20 cellular contexts compared by ENCODE assay signal in genomic region chr3:178420033-178420432, GRCh38.
DNase-seq lines count a peak whose midpoint lies in the region; ATAC-seq, FAIRE-seq and TF ChIP-seq lines count a peak whose summit lies in the region.
"Had no signal": no experiment of that assay in that cellular context is flagged by ENCODE, and none has a peak within 500 bp of the region (broad histone marks: within the 10 kb centered on the region; RNA-seq: fewer than 3 reads in every experiment).

No MANE protein-coding gene starts in this region.

- POLR2A ChIA-PET in GM12878 (lab: Charles Lee) = no interaction called here

- H3K27me3 ChIP-seq in GM12878 (replicated peaks in 1 of 2; ENCODE audit: control insufficient read depth in 2 of 2, insufficient read depth in 2 of 2, low read length in 1 of 2) = no peaks in the 10 kb centered on the region

- H3K4me2 ChIP-seq in GM12878 (ENCODE audit: control insufficient read depth, insufficient read depth) = no peak overlapping the region

- intact Hi-C loops in GM12878 (cut with micrococcal nuclease; ENCODE audit: unreplicated experiment) = no loop called here

- no peaks in the 10 kb centered on the region for H4K20me1 ChIP-seq in GM12878 (ENCODE audit: control insufficient read depth, insufficient read depth)

- no peak overlapping the region for H2AFZ ChIP-seq in GM12878 (ENCODE audit: control insufficient read depth, low read depth, low read length)

- TF ChIP-seq EP300 in GM12878 (IDR thresholded peaks at IDR 0.05; ENCODE audit: borderline replicate concordance in 1 of 2, control insufficient read depth in 1 of 2, low read depth in 2 of 2, low read length in 2 of 2) = no peak

- H3K27me3 Mint-ChIP-seq in natural killer cell treated with Interleukin-12 subunit alpha and Interleukin-12 subunit beta and Interleukin-15 and Interleukin-18, amount 100 ng/mL, for 72 hours = peaks cover 5 to 22% of the 10 kb centered on the region in 2 donors
- H3K27me3 Mint-ChIP-seq: activated CD4-positive, alpha-beta memory T cell treated with anti-CD3 and anti-CD28 coated beads for 36 hours; stimulated activated naive CD8-positive, alpha-beta T cell treated with anti-CD3 and anti-CD28 coated beads, Interleukin-15, amount 100 ng/mL, for 72 hours had no signal

- H3K4me3 Mint-ChIP-seq in natural killer cell treated with Interleukin-12 subunit alpha and Interleukin-12 subunit beta and Interleukin-15 and Interleukin-18, amount 100 ng/mL, for 72 hours = no peak overlapping the region
- H3K4me3 Mint-ChIP-seq: activated CD4-positive, alpha-beta memory T cell treated with anti-CD3 and anti-CD28 coated beads for 36 hours; activated naive CD8-positive, alpha-beta T cell; natural killer cell; stimulated activated naive CD8-positive, alpha-beta T cell treated with anti-CD3 and anti-CD28 coated beads, Interleukin-15, amount 100 ng/mL, for 72 hours had no signal

- H3K36me3 Mint-ChIP-seq in natural killer cell treated with Interleukin-12 subunit alpha and Interleukin-12 subunit beta and Interleukin-15 and Interleukin-18, amount 100 ng/mL, for 72 hours = no peaks in the 10 kb centered on the region
- H3K36me3 Mint-ChIP-seq: activated CD4-positive, alpha-beta memory T cell treated with anti-CD3 and anti-CD28 coated beads for 36 hours; activated naive CD8-positive, alpha-beta T cell; natural killer cell had no signal

- H3K36me3 ChIP-seq in GM12878 (ENCODE audit: control insufficient read depth in 2 of 2, insufficient read depth in 2 of 2, low read length in 1 of 2) = no peaks in the 10 kb centered on the region

- no TSS peak for BruUV-seq in GM12878 (replicated peaks; lab: Mats Ljungman, UMichigan)

- no peak overlapping the region for H3K9ac ChIP-seq in GM12878 (ENCODE audit: control insufficient read depth, insufficient read depth, low read length)

- no peaks in the 10 kb centered on the region for H3K79me2 ChIP-seq in GM12878 (ENCODE audit: control insufficient read depth, insufficient read depth, low read length)

- no peak overlapping the region for H3K4me3 ChIP-seq in GM12878
- H3K4me3 ChIP-seq: coronary artery had no signal

- ATAC-seq in GM12878 = no peak
- ATAC-seq in HG03342 (IDR thresholded peaks at IDR 0.05; ENCODE audit: unreplicated experiment) = no peak
- ATAC-seq in natural killer cell treated with Interleukin-12 subunit alpha and Interleukin-12 subunit beta and Interleukin-15 and Interleukin-18, amount 100 ng/mL, for 72 hours = no peak
- ATAC-seq: natural killer cell; stimulated activated naive CD8-positive, alpha-beta T cell treated with anti-CD3 and anti-CD28 coated beads, Interleukin-15, amount 100 ng/mL, for 72 hours had no signal

- FAIRE-seq in GM12878 (lab: Jason Lieb, UNC) = peak; percentile 23
- FAIRE-seq: endothelial cell of umbilical vein had no signal

- no peak for TF ChIP-seq RAD21 in GM12878 (IDR thresholded peaks at IDR 0.05; ENCODE audit: insufficient read depth, low read depth, low read length)

- no peak overlapping the region for H3K27ac Mint-ChIP-seq in natural killer cell treated with Interleukin-12 subunit alpha and Interleukin-12 subunit beta and Interleukin-15 and Interleukin-18, amount 100 ng/mL, for 72 hours
- H3K27ac Mint-ChIP-seq: activated CD4-positive, alpha-beta memory T cell treated with anti-CD3 and anti-CD28 coated beads for 36 hours; activated naive CD8-positive, alpha-beta T cell; natural killer cell; stimulated activated naive CD8-positive, alpha-beta T cell treated with anti-CD3 and anti-CD28 coated beads, Interleukin-15, amount 100 ng/mL, for 72 hours had no signal

- peak; percentile 3 for DNase-seq in ELR (ENCODE audit: low read depth)
- DNase-seq in NCI-H1092 treated with DMSO at 0.1 percent for 48 hours (lab: John Stamatoyannopoulos, UW) = peak; percentile 91
- DNase-seq in NCI-H526 (lab: John Stamatoyannopoulos, UW) = peak; percentile 62 to 73
- DNase-seq in GM12878 (ENCODE audit: low read depth, low spot score) = no peak
- no peak for DNase-seq in activated CD8-positive, alpha-beta memory T cell treated with anti-CD3 and anti-CD28 coated beads, Interleukin-2, amount 50 U/mL, for 48 hours
- no peak for DNase-seq in natural killer cell treated with Interleukin-12 subunit alpha and Interleukin-12 subunit beta and Interleukin-15 and Interleukin-18, amount 100 ng/mL, for 72 hours (ENCODE audit: low spot score)
- DNase-seq: activated CD4-positive, alpha-beta memory T cell treated with anti-CD3 and anti-CD28 coated beads for 36 hours; Caco-2; Kasumi-1; kidney glomerular epithelial cell; mesendoderm; natural killer cell; NCI-H187; stimulated activated CD4-positive, alpha-beta T cell treated with anti-CD3 and anti-CD28 coated beads, Interleukin-1b, Interleukin-23, amount 100 ng/mL, for 48 hours; stimulated activated naive CD8-positive, alpha-beta T cell treated with anti-CD3 and anti-CD28 coated beads, Interleukin-15, amount 100 ng/mL, for 72 hours; T-helper 1 cell had no signal

- no peaks in the 10 kb centered on the region for H3K4me1 Mint-ChIP-seq in natural killer cell treated with Interleukin-12 subunit alpha and Interleukin-12 subunit beta and Interleukin-15 and Interleukin-18, amount 100 ng/mL, for 72 hours (ENCODE audit: low read depth in 2 of 2)
- H3K4me1 Mint-ChIP-seq: natural killer cell; stimulated activated naive CD8-positive, alpha-beta T cell treated with anti-CD3 and anti-CD28 coated beads, Interleukin-15, amount 100 ng/mL, for 72 hours had no signal

- in situ Hi-C loops in GM12878 (cut with MboI) = no loop called here

- H3K27ac ChIP-seq in GM12878 (ENCODE audit: control insufficient read depth, insufficient read depth) = no peak overlapping the region
- H3K27ac ChIP-seq: coronary artery had no signal

- H3K9me3 ChIP-seq in GM12878 (replicated peaks; ENCODE audit: control insufficient read depth, insufficient read depth, low read length) = no peaks in the 10 kb centered on the region
- H3K9me3 ChIP-seq: Caco-2 had no signal

- H3K9me3 Mint-ChIP-seq in natural killer cell treated with Interleukin-12 subunit alpha and Interleukin-12 subunit beta and Interleukin-15 and Interleukin-18, amount 100 ng/mL, for 72 hours = no peaks in the 10 kb centered on the region
- H3K9me3 Mint-ChIP-seq: activated CD4-positive, alpha-beta memory T cell treated with anti-CD3 and anti-CD28 coated beads for 36 hours; natural killer cell; stimulated activated naive CD8-positive, alpha-beta T cell treated with anti-CD3 and anti-CD28 coated beads, Interleukin-15, amount 100 ng/mL, for 72 hours had no signal

- no peaks in the 10 kb centered on the region for H3K4me1 ChIP-seq in GM12878 (ENCODE audit: control insufficient read depth, insufficient read depth, low read length)
- H3K4me1 ChIP-seq: Caco-2 had no signal

- RAD21 ChIA-PET in GM12878 (lab: Charles Lee; ENCODE audit: unreplicated experiment) = no interaction called here

- TF ChIP-seq POLR2A in GM12878 (IDR thresholded peaks at IDR 0.05; ENCODE audit: low read depth, low read length) = no peak

- SMC1A ChIA-PET in GM12878 (lab: Charles Lee; ENCODE audit: uncharacterized antibody, unreplicated experiment) = interaction anchor here (1.2 to 1.4 kb wide), 3 partner anchors 13 to 926 kb away, joined by 3 to 8 read pairs (median 4); no protein-coding TSS in a partner anchor

- 0% methylated on average over 1 of the region's 1 CpG for WGBS in GM12878 (ENCODE audit: insufficient coverage, insufficient replicate concordance, low lambda C conversion rate, missing lambda C conversion rate)

- CTCF ChIA-PET in GM12878 (lab: Yijun Ruan, JAX) = interaction anchor here (1.7 to 3.6 kb wide), 2 partner anchors 11 to 14 kb away, joined by 4 to 19 read pairs; no protein-coding TSS in a partner anchor

- TF ChIP-seq CTCF in GM12878 (IDR thresholded peaks at IDR 0.05 in 2 of 3, conservative IDR thresholded peaks at IDR 0.05 in 1 of 3; ENCODE audit: control insufficient read depth in 2 of 3, extremely low read depth in 1 of 3, insufficient read depth in 1 of 3, low read depth in 3 of 3, low read length in 3 of 3) = no peak

TF ChIP-seq in GM12878, 131 proteins besides CTCF, POLR2A, EP300 and RAD21 (continues in another document):
- TF ChIP-seq TARDBP (IDR thresholded peaks at IDR 0.05; ENCODE audit: borderline replicate concordance) (no peak), CBX3 (IDR thresholded peaks at IDR 0.05; ENCODE audit: borderline replicate concordance, low read depth) (no peak), FOXM1 (IDR thresholded peaks at IDR 0.05; ENCODE audit: low read depth, low read length) (peak; percentile 82; the same call in 1 of the 2 replicates), ETV6 (conservative IDR thresholded peaks at IDR 0.05 in 1 of 2, IDR thresholded peaks at IDR 0.05 in 1 of 2; ENCODE audit: borderline replicate concordance in 1 of 2, low read depth in 1 of 2) (no peak), ZNF384 (IDR thresholded peaks at IDR 0.05; ENCODE audit: borderline replicate concordance, low read depth, low read length) (no peak), ZNF687 (IDR thresholded peaks at IDR 0.05) (no peak), MEF2B (IDR thresholded peaks at IDR 0.05; ENCODE audit: partially characterized antibody, poor library complexity, severe bottlenecking) (no peak)

Comparison
In these comparisons a context has a peak if more than half of its experiments do, and no peak if none do; other contexts are left out.
1. DNase-seq: peak in ELR (single experiment), NCI-H1092 treated with DMSO at 0.1 percent for 48 hours (single experiment) and NCI-H526 (2 of 2); none in GM12878 (single experiment), activated CD8-positive, alpha-beta memory T cell treated with anti-CD3 and anti-CD28 coated beads, Interleukin-2, amount 50 U/mL, for 48 hours (single experiment) and natural killer cell treated with Interleukin-12 subunit alpha and Interleukin-12 subunit beta and Interleukin-15 and Interleukin-18, amount 100 ng/mL, for 72 hours (single experiment).